Comparison of ENCODE assay signal across 19 cellular contexts in the genomic region with DNA sequence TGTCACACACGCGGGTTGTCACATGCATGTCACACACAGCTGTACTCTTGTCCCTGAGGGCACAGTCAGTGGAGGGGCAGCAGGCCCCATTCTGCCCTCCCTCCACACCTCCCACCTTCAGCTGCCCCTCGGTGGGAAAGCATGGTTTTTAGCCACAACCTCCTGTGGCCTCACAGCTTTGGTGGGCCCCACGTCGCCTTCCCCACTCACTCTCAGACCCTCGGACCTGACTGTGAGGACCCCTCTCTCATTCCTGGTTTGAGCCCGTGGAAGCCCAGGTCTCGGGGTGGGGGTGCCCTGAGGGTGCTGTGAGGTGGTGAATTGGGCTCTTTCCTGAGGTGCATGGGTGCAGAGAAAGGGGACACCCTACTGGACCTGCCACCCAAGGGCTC. TPM values are rescaled to one million over a fixed set of nuclear protein-coding genes. Genes with fewer than 3 reads are reported as not detected.
DNase-seq lines count a peak whose midpoint lies in the region; ATAC-seq and TF ChIP-seq lines count a peak whose summit lies in the region.
"Had no signal": no experiment of that assay in that cellular context is flagged by ENCODE, and none has a peak within 500 bp of the region (broad histone marks: within the 10 kb centered on the region; RNA-seq: fewer than 3 reads in every experiment).

No MANE protein-coding gene starts in this region.

- H3K4ac ChIP-seq in mesenchymal stem cell (ENCODE audit: low read depth in 1 of 2, low read length in 2 of 2), result no peak overlapping the region

- H2BK120ac ChIP-seq in mesenchymal stem cell (ENCODE audit: low read depth, low read length), result no peak overlapping the region

- H4K91ac ChIP-seq in mesenchymal stem cell (ENCODE audit: low read length), result no peak overlapping the region

- no peak overlapping the region for H3K4me3 Mint-ChIP-seq in dendritic cell treated with granulocyte-macrophage colony-stimulating factor and Interleukin-4, amounts not matched to agents 40 ng/mL and 50 ng/mL, for 4 days
- H3K4me3 Mint-ChIP-seq: CD8-positive, alpha-beta T cell; HFFc6 had no signal

- H3K27ac ChIP-seq in aorta (ENCODE audit: low read depth in 1 of 2, low read length in 2 of 2) (no peak overlapping the region), MM.1S (ENCODE audit: low read length) (no peak overlapping the region), mesenchymal stem cell (ENCODE audit: low read length, poor library complexity, severe bottlenecking) (no peak overlapping the region)
- H3K27ac ChIP-seq: GM23248, KMS-11 had no signal

- no peaks in the 10 kb centered on the region for H3K36me3 Mint-ChIP-seq in dendritic cell treated with granulocyte-macrophage colony-stimulating factor and Interleukin-4, amounts not matched to agents 40 ng/mL and 50 ng/mL, for 4 days (ENCODE audit: low read depth)
- H3K36me3 Mint-ChIP-seq: CD8-positive, alpha-beta T cell had no signal

- H3K36me3 ChIP-seq in aorta (ENCODE audit: control insufficient read depth in 1 of 2, insufficient read depth in 2 of 2, low read length in 1 of 2) (no peaks in the 10 kb centered on the region), MM.1S (replicated peaks; ENCODE audit: insufficient read depth, low read length) (no peaks in the 10 kb centered on the region), mesenchymal stem cell (ENCODE audit: control insufficient read depth in 1 of 2, insufficient read depth in 2 of 2, low read depth in 1 of 2, low read length in 2 of 2) (no peaks in the 10 kb centered on the region)

- no peaks in the 10 kb centered on the region for H3K4me1 ChIP-seq in aorta (ENCODE audit: control insufficient read depth in 1 of 2, insufficient read depth in 2 of 2, low read length in 2 of 2)
- H3K4me1 ChIP-seq in MM.1S (ENCODE audit: low read length), result no peaks in the 10 kb centered on the region
- no peaks in the 10 kb centered on the region for H3K4me1 ChIP-seq in mesenchymal stem cell (ENCODE audit: control insufficient read depth, insufficient read depth, low read depth, low read length)

- no peaks in the 10 kb centered on the region for H3K9me3 Mint-ChIP-seq in dendritic cell treated with granulocyte-macrophage colony-stimulating factor and Interleukin-4, amounts not matched to agents 40 ng/mL and 50 ng/mL, for 4 days
- H3K9me3 Mint-ChIP-seq: CD8-positive, alpha-beta T cell; HFFc6 had no signal

- no peaks in the 10 kb centered on the region for H3K9me2 ChIP-seq in MM.1S (replicated peaks; ENCODE audit: insufficient read depth, low read length)

- H3K23ac ChIP-seq in mesenchymal stem cell (ENCODE audit: low read length in 2 of 2), result no peak overlapping the region

- TF ChIP-seq CTCF in MM.1S (IDR thresholded peaks at IDR 0.05; ENCODE audit: low read length), result no peak

- 85 to 86% methylated on average over 8 of the region's 8 CpGs for WGBS in aorta, 2 donors
- WGBS in mesenchymal stem cell, result 72% methylated on average over 5 of the region's 8 CpGs

- H3K27me3 ChIP-seq in aorta (ENCODE audit: control insufficient read depth in 1 of 2, insufficient read depth in 2 of 2, low read length in 1 of 2) (no peaks in the 10 kb centered on the region), MM.1S (replicated peaks; ENCODE audit: insufficient read depth, low read length) (no peaks in the 10 kb centered on the region), mesenchymal stem cell (ENCODE audit: control insufficient read depth in 1 of 2, insufficient read depth in 1 of 2, low read length in 2 of 2) (peaks cover 0 to 46% of the 10 kb centered on the region in 2 experiments)

- H3K14ac ChIP-seq in mesenchymal stem cell (ENCODE audit: low read length in 2 of 2), result no peak overlapping the region

- no peak overlapping the region for H4K8ac ChIP-seq in mesenchymal stem cell (ENCODE audit: low read length)

- no peak overlapping the region for H2AK5ac ChIP-seq in mesenchymal stem cell (ENCODE audit: low read length, severe bottlenecking)

- no peak overlapping the region for H2BK5ac ChIP-seq in mesenchymal stem cell (ENCODE audit: low read depth, low read length, poor library complexity, severe bottlenecking)

- H4K20me1 ChIP-seq in MM.1S (ENCODE audit: insufficient read depth, low read length), result no peaks in the 10 kb centered on the region

- H2AFZ ChIP-seq in MM.1S (ENCODE audit: low read length) (no peak overlapping the region), mesenchymal stem cell (ENCODE audit: low read depth, low read length) (no peak overlapping the region)
- H2AFZ ChIP-seq: GM23248 had no signal

- no peaks in the 10 kb centered on the region for H3K79me1 ChIP-seq in mesenchymal stem cell (replicated peaks; ENCODE audit: low read length, poor library complexity, severe bottlenecking)

- peaks cover 26% of the 10 kb centered on the region for H3K27me3 Mint-ChIP-seq in dendritic cell treated with granulocyte-macrophage colony-stimulating factor and Interleukin-4, amounts not matched to agents 40 ng/mL and 50 ng/mL, for 4 days

- H2BK12ac ChIP-seq in mesenchymal stem cell (ENCODE audit: low read length in 2 of 2), result no peak overlapping the region

- H3K9me3 ChIP-seq in aorta (ENCODE audit: control insufficient read depth, low read length) (no peaks in the 10 kb centered on the region), MM.1S (replicated peaks; ENCODE audit: insufficient read depth, low read length) (no peaks in the 10 kb centered on the region), mesenchymal stem cell (ENCODE audit: control insufficient read depth, low read length) (no peaks in the 10 kb centered on the region)

- peak; percentile 33 for DNase-seq in D341Med (ENCODE audit: low spot score)
- DNase-seq in myocyte (ENCODE audit: low read depth), result peak; percentile 1
- DNase-seq in aorta, result no peak
- no peak for DNase-seq in MM.1S
- no peak for DNase-seq in mesenchymal stem cell
- no peak for DNase-seq in COLO829 (ENCODE audit: low spot score)
- DNase-seq: ACHN; CD8-positive, alpha-beta T cell; COR-L47; GDM1; HFFc6 had no signal

- H3K4me3 ChIP-seq in aorta (ENCODE audit: low read length in 2 of 2), result no peak overlapping the region
- no peak overlapping the region for H3K4me3 ChIP-seq in MM.1S (ENCODE audit: low read length)
- no peak overlapping the region for H3K4me3 ChIP-seq in mesenchymal stem cell (ENCODE audit: insufficient read depth in 1 of 2, low read depth in 1 of 2, low read length in 2 of 2)
- H3K4me3 ChIP-seq: GM23248 had no signal

- ATAC-seq in aorta (ENCODE audit: low FRiP score) (peak; percentile 30), HG02973 (IDR thresholded peaks at IDR 0.05; ENCODE audit: unreplicated experiment) (no peak)
- ATAC-seq: CD8-positive, alpha-beta T cell; HCT116 had no signal

- H2BK15ac ChIP-seq in mesenchymal stem cell (ENCODE audit: low read depth, poor library complexity, severe bottlenecking), result no peak overlapping the region

- H3K9ac ChIP-seq in MM.1S (ENCODE audit: low read length) (no peak overlapping the region), mesenchymal stem cell (ENCODE audit: low read length) (no peak overlapping the region)
- H3K9ac ChIP-seq: GM23248, KMS-11 had no signal

- H3K79me2 ChIP-seq in MM.1S (ENCODE audit: low read length), result no peaks in the 10 kb centered on the region

- H3K4me2 ChIP-seq in MM.1S (ENCODE audit: low read depth, low read length), result no peak overlapping the region
- H3K4me2 ChIP-seq in mesenchymal stem cell (ENCODE audit: low read length, poor library complexity, severe bottlenecking), result no peak overlapping the region
- H3K4me2 ChIP-seq: KMS-11 had no signal

- peak overlapping the region; percentile 46 for H3K27ac Mint-ChIP-seq in dendritic cell treated with granulocyte-macrophage colony-stimulating factor and Interleukin-4, amounts not matched to agents 40 ng/mL and 50 ng/mL, for 4 days
- H3K27ac Mint-ChIP-seq: CD8-positive, alpha-beta T cell; HFFc6 had no signal

- no peaks in the 10 kb centered on the region for H3F3A ChIP-seq in MM.1S (ENCODE audit: insufficient read depth, low read length)

- H3K4me1 Mint-ChIP-seq in dendritic cell treated with granulocyte-macrophage colony-stimulating factor and Interleukin-4, amounts not matched to agents 40 ng/mL and 50 ng/mL, for 4 days (ENCODE audit: low read depth), result peaks cover 45% of the 10 kb centered on the region

- intact Hi-C loops in dendritic cell treated with granulocyte-macrophage colony-stimulating factor and Interleukin-4, amounts not matched to agents 40 ng/mL and 50 ng/mL, for 4 days (cut with micrococcal nuclease), result no loop called here
- intact Hi-C loops in aorta (cut with DNase I), result no loop called here

- no peak overlapping the region for H3K18ac ChIP-seq in mesenchymal stem cell (ENCODE audit: low read depth in 1 of 2, low read length in 2 of 2)

RNA-seq across cellular contexts. Expression of gene KCNG2, which starts 19.9 kb away (rescaled TPM):
- total RNA-seq in myocyte (0.08 and 0.42 TPM in 2 replicates), aorta (1 to 10 TPM in 1 of 2 donors, under 1 TPM in 1; 0.23 to 1.1 TPM)
- polyA plus RNA-seq in myocyte (2012), result 0.15 TPM
- polyA plus RNA-seq in aorta, result not detected
- polyA plus RNA-seq in mesenchymal stem cell (2013, experiment 1 of 2), result 0.30 TPM
- polyA plus RNA-seq in mesenchymal stem cell (2013, experiment 2 of 2), result 0.34 TPM
- total RNA-seq: CD8-positive, alpha-beta T cell; Daoy; GM23248; HFFc6; HT-29 had no signal
- polyA plus RNA-seq: BJ, GM23248 had no signal

Comparison
In these comparisons a context has a peak if more than half of its experiments do, and no peak if none do; other contexts are left out.
1. DNase-seq: peak in D341Med (single experiment) and myocyte (single experiment); none in aorta (0 of 2), MM.1S (single experiment), mesenchymal stem cell (single experiment) and COLO829 (single experiment).